17 cellular contexts compared by ENCODE assay signal in the genomic region with DNA sequence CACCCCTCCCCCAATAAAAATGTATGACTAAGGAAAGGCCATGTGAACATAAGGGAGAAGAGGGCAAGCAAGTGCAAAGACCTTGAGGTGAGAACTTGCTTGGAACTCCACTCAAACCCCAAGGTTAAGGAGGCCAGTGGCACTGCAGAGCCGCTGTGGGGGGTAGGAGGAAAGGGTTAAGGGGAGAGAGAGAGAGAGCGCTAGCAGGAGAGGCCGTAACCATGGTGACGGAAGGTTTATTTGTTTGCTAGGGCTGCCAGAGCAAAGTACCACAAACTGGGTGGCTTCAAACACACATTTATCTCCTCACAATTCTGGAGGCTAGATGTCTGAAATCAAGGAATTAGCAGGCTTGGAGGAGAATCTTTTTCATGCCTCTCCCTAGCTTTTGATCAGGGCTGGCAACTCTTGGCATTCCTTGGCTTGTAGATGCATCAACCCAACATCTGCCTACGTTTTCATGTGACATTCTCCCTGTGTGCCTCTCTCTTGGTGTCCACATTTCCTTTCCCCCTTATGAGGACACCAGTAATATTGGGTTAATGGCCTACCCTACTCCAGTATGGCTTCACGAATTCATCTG. TPM values are rescaled to one million over a fixed set of nuclear protein-coding genes. Genes with fewer than 3 reads are reported as not detected.
A peak's percentile ranks its signal among the peaks of the same experiment; 100 is the strongest.
DNase-seq lines count a peak whose midpoint lies in the region; ATAC-seq and TF ChIP-seq lines count a peak whose summit lies in the region.
"Had no signal": no experiment of that assay in that cellular context is flagged by ENCODE, and none has a peak within 500 bp of the region (broad histone marks: within the 10 kb centered on the region; RNA-seq: fewer than 3 reads in every experiment).

No MANE protein-coding gene starts in this region.

- no peaks in the 10 kb centered on the region for H3K36me3 ChIP-seq in mucosa of descending colon (ENCODE audit: low read depth)
- H3K36me3 ChIP-seq: gastroesophageal sphincter, SJSA1, uterus had no signal

- no peak overlapping the region for H3K4me2 ChIP-seq in H9 (ENCODE audit: insufficient read depth, insufficient read length, low read length)

- no peak overlapping the region for H2BK5ac ChIP-seq in H9 (ENCODE audit: insufficient read length, low read length)

- WGBS in H9 (ENCODE audit: extremely low coverage, insufficient read length, low lambda C conversion rate), result no CpG with 5 or more reads among the region's 6 CpGs

- peaks cover 47 to 54% of the 10 kb centered on the region in 2 experiments for H3K4me1 Mint-ChIP-seq in H9

- no peak overlapping the region for H3K4me3 Mint-ChIP-seq in H9
- H3K4me3 Mint-ChIP-seq: stimulated activated naive CD8-positive, alpha-beta T cell treated with anti-CD3 and anti-CD28 coated beads, Interleukin-15, Interleukin-2, amounts not matched to agents 100 ng/mL and 50 ng/mL, for 24 hours had no signal

- H3K14ac ChIP-seq in H9 (ENCODE audit: insufficient read depth, low read length), result no peak overlapping the region; the same call in 1 of the 2 replicates

- no peak overlapping the region for H4K5ac ChIP-seq in H9 (ENCODE audit: insufficient read length, low read depth, low read length)

- DNase-seq in H9, result peak; percentile 70
- DNase-seq in NCI-H146 treated with DMSO at 0.1 percent for 48 hours (lab: John Stamatoyannopoulos, UW; ENCODE audit: unreplicated experiment), result peak; percentile 49
- peak; percentile 60 for DNase-seq in ecto neural progenitor cell (ENCODE audit: low spot score)
- DNase-seq in mucosa of descending colon, result peak in 1 of 3 donors; percentile 56
- no peak for DNase-seq in COLO829 (ENCODE audit: low spot score)
- no peak for DNase-seq in superior temporal gyrus (ENCODE audit: extremely low spot score)
- DNase-seq: activated CD4-positive, alpha-beta T cell treated with anti-CD3 and anti-CD28 coated beads, Interleukin-2, amount 50 U/mL, for 1 hour; activated T-cell treated with anti-CD3 and anti-CD28 coated beads, Interleukin-2, amount 50 U/mL, for 48 hours; NCI-H1930; T1000; uterus had no signal

- H2BK20ac ChIP-seq in H9 (ENCODE audit: low read depth, low read length, poor library complexity, severe bottlenecking), result no peak overlapping the region

- H2BK12ac ChIP-seq in H9 (ENCODE audit: insufficient read length, low read depth, low read length), result no peak overlapping the region

- no peak overlapping the region for H3K4me3 ChIP-seq in mucosa of descending colon
- H3K4me3 ChIP-seq: gastroesophageal sphincter, SJSA1, uterus had no signal

- H3K27me3 Mint-ChIP-seq in H9 (ENCODE audit: low read depth), result peaks cover 11% of the 10 kb centered on the region

- H2BK120ac ChIP-seq in H9 (ENCODE audit: low read depth, low read length, poor library complexity, severe bottlenecking), result no peak overlapping the region

- peak overlapping the region; percentile 87 for H3K18ac ChIP-seq in H9 (ENCODE audit: insufficient read length, low read depth, low read length)

- H3K36me3 Mint-ChIP-seq in H9 (ENCODE audit: insufficient read depth in 1 of 3, low read depth in 3 of 3), result no peaks in the 10 kb centered on the region

- H3K23me2 ChIP-seq in H9 (ENCODE audit: insufficient read length, low read depth, low read length, poor library complexity, severe bottlenecking), result no peaks in the 10 kb centered on the region

- no peak overlapping the region; a peak in 1 of 7 replicates for H3K27ac Mint-ChIP-seq in H9
- H3K27ac Mint-ChIP-seq: stimulated activated naive CD8-positive, alpha-beta T cell treated with anti-CD3 and anti-CD28 coated beads, Interleukin-15, Interleukin-2, amounts not matched to agents 100 ng/mL and 50 ng/mL, for 24 hours had no signal

- H4K20me1 ChIP-seq in H9 (ENCODE audit: control insufficient read depth, insufficient read depth, insufficient read length), result no peaks in the 10 kb centered on the region

- no peak overlapping the region for H3K27ac ChIP-seq in H9 (ENCODE audit: insufficient read length, low read depth, low read length)
- H3K27ac ChIP-seq: gastroesophageal sphincter, SJSA1, uterus had no signal

- no peak overlapping the region for H2AK5ac ChIP-seq in H9 (ENCODE audit: insufficient read length, low read length)

- no peak overlapping the region for H3K56ac ChIP-seq in H9 (ENCODE audit: insufficient read length, low read depth, low read length)

- intact Hi-C loops in mucosa of descending colon (cut with DNase I, micrococcal nuclease), result no loop called here

- H3K4ac ChIP-seq in H9 (ENCODE audit: low read depth, low read length), result no peak overlapping the region

- TF ChIP-seq CTCF in H9 (conservative IDR thresholded peaks at IDR 0.05) (no peak), mucosa of descending colon (IDR thresholded peaks at IDR 0.05) (no peak)

- H3K23ac ChIP-seq in H9 (ENCODE audit: insufficient read length, low read depth, low read length), result no peak overlapping the region

- ATAC-seq in mucosa of descending colon, result peak; percentile 90
- ATAC-seq in GM21447 (IDR thresholded peaks at IDR 0.05; ENCODE audit: unreplicated experiment), result no peak
- ATAC-seq in HG03045 (IDR thresholded peaks at IDR 0.05; ENCODE audit: unreplicated experiment), result no peak
- ATAC-seq: gastroesophageal sphincter, HCT116 had no signal

- H2AFZ ChIP-seq in H9 (ENCODE audit: low read length), result no peak overlapping the region

- no peaks in the 10 kb centered on the region for H3K79me2 ChIP-seq in H9 (ENCODE audit: insufficient read depth, low read length)

- H3K9me3 ChIP-seq in H9 (ENCODE audit: control insufficient read depth, low read depth, low read length) (no peaks in the 10 kb centered on the region), mucosa of descending colon (no peaks in the 10 kb centered on the region)
- H3K9me3 ChIP-seq: gastroesophageal sphincter, SJSA1, uterus had no signal

- H4K8ac ChIP-seq in H9 (replicated peaks; ENCODE audit: insufficient read length, low read depth, low read length), result no peak overlapping the region

- H3K9ac ChIP-seq in H9 (ENCODE audit: extremely low read depth, insufficient read length, low read length), result no peak overlapping the region

- no peak overlapping the region for H2BK15ac ChIP-seq in H9 (ENCODE audit: low read depth, low read length)

- H4K91ac ChIP-seq in H9 (ENCODE audit: insufficient read length, low read depth, low read length), result no peak overlapping the region

- no peaks in the 10 kb centered on the region for H3K79me1 ChIP-seq in H9 (ENCODE audit: insufficient read depth, low read depth, low read length, poor library complexity, severe bottlenecking)

- H3K9me3 Mint-ChIP-seq in H9, result no peaks in the 10 kb centered on the region
- H3K9me3 Mint-ChIP-seq: stimulated activated naive CD8-positive, alpha-beta T cell treated with anti-CD3 and anti-CD28 coated beads, Interleukin-15, Interleukin-2, amounts not matched to agents 100 ng/mL and 50 ng/mL, for 24 hours had no signal

- no peaks in the 10 kb centered on the region for H3K27me3 ChIP-seq in H9 (ENCODE audit: insufficient read depth, low read length)
- H3K27me3 ChIP-seq: SJSA1, uterus had no signal

- H3K4me1 ChIP-seq in H9 (ENCODE audit: insufficient read depth, low read length) (peaks cover 6% of the 10 kb centered on the region; the same call in 1 of the 2 replicates), mucosa of descending colon (ENCODE audit: low read depth) (peaks cover 5% of the 10 kb centered on the region)
- H3K4me1 ChIP-seq: SJSA1, uterus had no signal

- no peak overlapping the region for H3T11ph ChIP-seq in H9 (ENCODE audit: low read length)

RNA-seq across cellular contexts. Expression of gene SMIM20, which starts 35.2 kb away (rescaled TPM):
- total RNA-seq in H9 (2021) (39.7 and 40.2 TPM in 2 replicates), mucosa of descending colon (10 to 100 TPM; 28.1 to 36.0 (median 28.7) TPM)

Comparison
In these comparisons a context has a peak if more than half of its experiments do, and no peak if none do; other contexts are left out.
1. DNase-seq: peak in H9 (single experiment), NCI-H146 treated with DMSO at 0.1 percent for 48 hours (single experiment) and ecto neural progenitor cell (single experiment); none in COLO829 (single experiment) and superior temporal gyrus (single experiment).